In the genomic region with DNA sequence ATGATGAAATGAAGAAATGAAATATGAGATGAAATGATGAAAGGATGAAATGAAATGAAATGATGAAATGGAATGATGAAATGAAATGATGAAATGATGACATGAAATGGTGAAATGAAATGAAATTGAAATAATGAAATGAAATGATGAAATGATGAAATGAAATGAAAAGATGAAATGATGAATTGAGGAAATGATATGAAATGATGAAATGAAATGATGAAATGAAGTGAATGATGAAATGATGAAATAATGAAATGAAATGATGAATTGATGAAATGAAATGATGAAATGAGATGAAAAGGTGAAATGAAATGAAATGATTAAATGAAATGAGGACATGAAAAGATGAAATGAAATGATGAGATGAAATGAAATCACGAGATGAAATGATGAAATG, we compare ENCODE assay signal across 6 cellular contexts.
A peak's percentile ranks its signal among the peaks of the same experiment; 100 is the strongest.
DNase-seq lines count a peak whose midpoint lies in the region; ATAC-seq, FAIRE-seq and TF ChIP-seq lines count a peak whose summit lies in the region.
"Not testable (repeated sequence)": the region's sequence is repeated elsewhere in the genome, so short reads cannot be mapped to it uniquely, and the experiment has no call there.

No MANE protein-coding gene starts in this region.

- TF ChIP-seq CTCF in K562 (IDR thresholded peaks at IDR 0.05 in 2 of 3, conservative IDR thresholded peaks at IDR 0.05 in 1 of 3; ENCODE audit: insufficient read depth in 2 of 3, low read depth in 1 of 3, low read length in 3 of 3); HepG2 (CRISPR knock-in tag; IDR thresholded peaks at IDR 0.05): not testable (repeated sequence)

- H4K20me1 ChIP-seq in K562 (replicated peaks; ENCODE audit: control insufficient read depth, insufficient read depth, low read length); HepG2 (ENCODE audit: insufficient read depth, low read length): not testable (repeated sequence)

- not testable (repeated sequence) for H3K4me3 Mint-ChIP-seq in activated T-cell treated with anti-CD3 and anti-CD28 coated beads, Interleukin-2, amount 50 U/mL, for 72 hours
- peak overlapping the region in 1 of 2 donors; percentile 3 for H3K4me3 Mint-ChIP-seq in stimulated activated naive B cell treated with anti-CD40 and anti-IgM and Interleukin-4, amounts not matched to agents 10 μg/mL and 1 μg/mL and 100 μg/mL, for 72 hours

- not testable (repeated sequence) for TF ChIP-seq EP300 in K562 (IDR thresholded peaks at IDR 0.05; ENCODE audit: low read length); HepG2 (IDR thresholded peaks at IDR 0.05; ENCODE audit: low read depth in 2 of 2, low read length in 2 of 2); HepG2 (CRISPR knock-in tag; IDR thresholded peaks at IDR 0.05; ENCODE audit: borderline replicate concordance)

- H3K79me2 ChIP-seq in K562 (ENCODE audit: control insufficient read depth, insufficient read depth, low read length); HepG2 (ENCODE audit: insufficient read depth, low read length): not testable (repeated sequence)

- intact Hi-C loops in K562 (cut with micrococcal nuclease); HepG2 (cut with micrococcal nuclease; ENCODE audit: unreplicated experiment): not testable (repeated sequence)

- H3K27me3 Mint-ChIP-seq in activated T-cell treated with anti-CD3 and anti-CD28 coated beads, Interleukin-2, amount 50 U/mL, for 72 hours (ENCODE audit: low read depth); stimulated activated naive B cell treated with anti-CD40 and anti-IgM and Interleukin-4, amounts not matched to agents 10 μg/mL and 1 μg/mL and 100 μg/mL, for 72 hours: not testable (repeated sequence)

- not testable (repeated sequence) for H2AFZ ChIP-seq in K562 (ENCODE audit: low read depth, low read length); HepG2 (ENCODE audit: low read length)

- not testable (repeated sequence) for TF ChIP-seq RAD21 in K562 (CRISPR knock-in tag; conservative IDR thresholded peaks at IDR 0.05 in 1 of 2, IDR thresholded peaks at IDR 0.05 in 1 of 2); HepG2 (CRISPR knock-in tag; IDR thresholded peaks at IDR 0.05)

- H3K4me1 ChIP-seq in K562 (replicated peaks in 1 of 2; ENCODE audit: control insufficient read depth in 2 of 2, insufficient read depth in 2 of 2, low read length in 2 of 2); HepG2 (ENCODE audit: insufficient read depth, low read length): not testable (repeated sequence)

- not testable (repeated sequence) for H3K36me3 ChIP-seq in K562 (ENCODE audit: control insufficient read depth, insufficient read depth, low read length); HepG2 (replicated peaks in 1 of 2; ENCODE audit: control insufficient read depth in 1 of 2, insufficient read depth in 2 of 2, low read length in 2 of 2)

- H3K27ac Mint-ChIP-seq in activated T-cell treated with anti-CD3 and anti-CD28 coated beads, Interleukin-2, amount 50 U/mL, for 72 hours: peak overlapping the region; percentile 3
- peak overlapping the region; percentile 2 for H3K27ac Mint-ChIP-seq in stimulated activated naive B cell treated with anti-CD40 and anti-IgM and Interleukin-4, amounts not matched to agents 10 μg/mL and 1 μg/mL and 100 μg/mL, for 72 hours

- CTCF ChIA-PET in K562 (lab: Yijun Ruan, JAX; ENCODE audit: low intra/inter-chr PET ratio); HepG2 (lab: Yijun Ruan, JAX; ENCODE audit: low intra/inter-chr PET ratio, low total read pairs): not testable (repeated sequence)

- H3K36me3 Mint-ChIP-seq in activated T-cell treated with anti-CD3 and anti-CD28 coated beads, Interleukin-2, amount 50 U/mL, for 72 hours (ENCODE audit: insufficient read depth in 2 of 2): peaks cover 18 to 19% of the 10 kb centered on the region in 2 donors
- H3K36me3 Mint-ChIP-seq in stimulated activated naive B cell treated with anti-CD40 and anti-IgM and Interleukin-4, amounts not matched to agents 10 μg/mL and 1 μg/mL and 100 μg/mL, for 72 hours: peaks cover 15 to 17% of the 10 kb centered on the region in 2 donors

- not testable (repeated sequence) for H3K9me3 ChIP-seq in K562 (replicated peaks; ENCODE audit: control insufficient read depth, insufficient read depth, low read depth, low read length)
- H3K9me3 ChIP-seq in HepG2 (ENCODE audit: low read length): peaks cover 22% of the 10 kb centered on the region

- not testable (repeated sequence) for H3K27me3 ChIP-seq in K562 (ENCODE audit: control insufficient read depth in 2 of 2, insufficient read depth in 2 of 2, low read length in 2 of 2); HepG2 (ENCODE audit: control insufficient read depth in 1 of 2, insufficient read depth in 2 of 2, low read length in 2 of 2)

- H3K27ac ChIP-seq in K562 (ENCODE audit: extremely low read depth, low read depth, low read length); HepG2 (ENCODE audit: extremely low read length, insufficient read depth, low read length): not testable (repeated sequence)

- not testable (repeated sequence) for ATAC-seq in activated T-cell treated with anti-CD3 and anti-CD28 coated beads, Interleukin-2, amount 50 U/mL, for 72 hours (replicated peaks in 1 of 2); K562; HepG2; stimulated activated naive B cell treated with anti-CD40 and anti-IgM and Interleukin-4, amounts not matched to agents 10 μg/mL and 1 μg/mL and 100 μg/mL, for 72 hours (replicated peaks)

- in situ Hi-C loops in K562 (cut with MboI); HepG2 (cut with HindIII; ENCODE audit: extremely low pct_ligation_motif_present, low pct_unique_long_range_greater_than_20kb): not testable (repeated sequence)

- H3K9me3 Mint-ChIP-seq in activated T-cell treated with anti-CD3 and anti-CD28 coated beads, Interleukin-2, amount 50 U/mL, for 72 hours: peaks cover 21% of the 10 kb centered on the region in 2 donors
- peaks cover 21 to 23% of the 10 kb centered on the region in 2 donors for H3K9me3 Mint-ChIP-seq in stimulated activated naive B cell treated with anti-CD40 and anti-IgM and Interleukin-4, amounts not matched to agents 10 μg/mL and 1 μg/mL and 100 μg/mL, for 72 hours

- H3K9ac ChIP-seq in K562 (ENCODE audit: insufficient read depth in 1 of 2, low read depth in 2 of 2, low read length in 2 of 2); HepG2 (ENCODE audit: insufficient read depth, low read depth, low read length): not testable (repeated sequence)

- not testable (repeated sequence) for BruUV-seq in K562 (replicated peaks; lab: Mats Ljungman, UMichigan); HepG2 (replicated peaks; lab: Mats Ljungman, UMichigan)

- H3K4me1 Mint-ChIP-seq in activated T-cell treated with anti-CD3 and anti-CD28 coated beads, Interleukin-2, amount 50 U/mL, for 72 hours (ENCODE audit: low read depth); stimulated activated naive B cell treated with anti-CD40 and anti-IgM and Interleukin-4, amounts not matched to agents 10 μg/mL and 1 μg/mL and 100 μg/mL, for 72 hours: not testable (repeated sequence)

- POLR2A ChIA-PET in K562 (lab: Yijun Ruan, JAX); HepG2 (lab: Yijun Ruan, JAX): not testable (repeated sequence)

- WGBS in K562 (ENCODE audit: insufficient coverage, low coverage, missing lambda C conversion rate): 0% methylated on average over 1 of the region's 1 CpG
- WGBS in HepG2 (ENCODE audit: low lambda C conversion rate): 2% methylated on average over 1 of the region's 1 CpG

- not testable (repeated sequence) for H3K4me3 ChIP-seq in K562; HepG2 (replicated peaks in 1 of 3; ENCODE audit: insufficient read depth in 1 of 3, low read depth in 2 of 3, low read length in 3 of 3)

- DNase-seq in activated T-cell treated with anti-CD3 and anti-CD28 coated beads, Interleukin-2, amount 50 U/mL, for 72 hours; K562 (ENCODE audit: extremely low read depth in 1 of 4, low spot score in 3 of 4); HepG2 (ENCODE audit: low spot score); stimulated activated naive B cell treated with anti-CD40 and anti-IgM and Interleukin-4, amounts not matched to agents 10 μg/mL and 1 μg/mL and 100 μg/mL, for 72 hours: not testable (repeated sequence)

- not testable (repeated sequence) for H3K4me2 ChIP-seq in K562 (ENCODE audit: insufficient read depth, low read length); HepG2 (ENCODE audit: low read depth, low read length)

- FAIRE-seq in A204.1 (lab: Jason Lieb, UNC) (peak; percentile 59), G401.6 (lab: Jason Lieb, UNC) (peak; percentile 11)
- FAIRE-seq in K562 (lab: Jason Lieb, UNC); HepG2 (lab: Jason Lieb, UNC): not testable (repeated sequence)

- TF ChIP-seq POLR2A in K562 (conservative IDR thresholded peaks at IDR 0.05); HepG2 (IDR thresholded peaks at IDR 0.05; ENCODE audit: insufficient read depth in 1 of 2, low read depth in 2 of 2, low read length in 2 of 2): not testable (repeated sequence)

- not testable (repeated sequence) for H3K9me1 ChIP-seq in K562 (ENCODE audit: control insufficient read depth, insufficient read depth, low read length)

TF ChIP-seq in K562, 482 proteins besides CTCF, POLR2A, EP300 and RAD21 (continues in another document):
- TF ChIP-seq ZNF24 (IDR thresholded peaks at IDR 0.05) (0 out of 2 replicates have a peak, but pooled peaks have one; percentile 23), TRIM24 (IDR thresholded peaks at IDR 0.05) (peak in 1 of 2 experiments; percentile 77; a peak in 2 of 4 replicates), CEBPG (tag; conservative IDR thresholded peaks at IDR 0.05 in 1 of 2, IDR thresholded peaks at IDR 0.05 in 1 of 2) (peak in 1 of 2 experiments; percentile 57; a peak in 2 of 4 replicates)
- not testable (repeated sequence) for TF ChIP-seq CEBPG (CRISPR knock-in tag; IDR thresholded peaks at IDR 0.05)

TF ChIP-seq in HepG2, 621 proteins besides CTCF, POLR2A, EP300 and RAD21:
- TF ChIP-seq ZNF24 (IDR thresholded peaks at IDR 0.05) (0 out of 2 replicates have a peak, but pooled peaks have one; percentile 37), ATF7 (IDR thresholded peaks at IDR 0.05) (peak; percentile 92)
- TF ChIP-seq ATF7 (CRISPR knock-in tag; IDR thresholded peaks at IDR 0.05): not testable (repeated sequence)
